8 cellular contexts compared by ENCODE assay signal in genomic region chr14:61355892-61356325, GRCh38. TPM values are rescaled to one million over a fixed set of nuclear protein-coding genes. Genes with fewer than 3 reads are reported as not detected.
DNase-seq lines count a peak whose midpoint lies in the region; ATAC-seq and TF ChIP-seq lines count a peak whose summit lies in the region.
"Had no signal": no experiment of that assay in that cellular context is flagged by ENCODE, and none has a peak within 500 bp of the region (broad histone marks: within the 10 kb centered on the region; RNA-seq: fewer than 3 reads in every experiment).

No MANE protein-coding gene starts in this region.

- H3K4me3 ChIP-seq in fibroblast of mammary gland (ENCODE audit: control insufficient read depth, low read depth, low read length) (no peak overlapping the region), parathyroid adenoma (ENCODE audit: low read depth, low read length) (no peak overlapping the region)

- intact Hi-C loops in activated CD4-positive, alpha-beta T cell treated with anti-CD3 and anti-CD28 coated beads for 36 hours (cut with DNase I, micrococcal nuclease): no loop called here

- no peaks in the 10 kb centered on the region for H3K9me3 Mint-ChIP-seq in activated CD4-positive, alpha-beta T cell treated with anti-CD3 and anti-CD28 coated beads for 36 hours (ENCODE audit: low read depth)

- no peaks in the 10 kb centered on the region for H3K27me3 Mint-ChIP-seq in activated CD4-positive, alpha-beta T cell treated with anti-CD3 and anti-CD28 coated beads for 36 hours

- H2AFZ ChIP-seq in parathyroid adenoma: peak overlapping the region; percentile 67

- POLR2A ChIA-PET in activated CD4-positive, alpha-beta T cell treated with anti-CD3 and anti-CD28 coated beads for 36 hours (lab: Charles Lee): no interaction called here

- peak overlapping the region; percentile 44 for H3K4me3 Mint-ChIP-seq in activated CD4-positive, alpha-beta T cell treated with anti-CD3 and anti-CD28 coated beads for 36 hours
- H3K4me3 Mint-ChIP-seq: nephron had no signal

- no peak for TF ChIP-seq CTCF in fibroblast of mammary gland (conservative IDR thresholded peaks at IDR 0.05; ENCODE audit: control insufficient read depth, insufficient read depth, low read depth, low read length)
- no peak for TF ChIP-seq CTCF in parathyroid adenoma (IDR thresholded peaks at IDR 0.05)

- peaks cover 4% of the 10 kb centered on the region for H3K4me1 ChIP-seq in parathyroid adenoma

- peak; percentile 76 for ATAC-seq in activated CD4-positive, alpha-beta T cell treated with anti-CD3 and anti-CD28 coated beads for 36 hours
- ATAC-seq in HG02588 (IDR thresholded peaks at IDR 0.05; ENCODE audit: unreplicated experiment): no peak

- H3K9me3 ChIP-seq in parathyroid adenoma (ENCODE audit: control insufficient read depth, low read length): no peaks in the 10 kb centered on the region

- H3K27ac Mint-ChIP-seq in activated CD4-positive, alpha-beta T cell treated with anti-CD3 and anti-CD28 coated beads for 36 hours: peak overlapping the region; percentile 81
- H3K27ac Mint-ChIP-seq: nephron had no signal

- H3K36me3 Mint-ChIP-seq in activated CD4-positive, alpha-beta T cell treated with anti-CD3 and anti-CD28 coated beads for 36 hours (ENCODE audit: low read depth): peaks cover 36% of the 10 kb centered on the region

- H3K9ac ChIP-seq in parathyroid adenoma: no peak overlapping the region

- H3K79me2 ChIP-seq in parathyroid adenoma: peaks cover 15% of the 10 kb centered on the region

- H3K36me3 ChIP-seq in parathyroid adenoma (ENCODE audit: control insufficient read depth, insufficient read depth, low read length): no peaks in the 10 kb centered on the region

- peaks cover 94% of the 10 kb centered on the region for H3K4me1 Mint-ChIP-seq in activated CD4-positive, alpha-beta T cell treated with anti-CD3 and anti-CD28 coated beads for 36 hours
- H3K4me1 Mint-ChIP-seq: nephron had no signal

- DNase-seq in HuH-7.5 (ENCODE audit: low spot score) (peak; percentile 14), fibroblast of mammary gland (ENCODE audit: low read depth) (peak; percentile 44), anterior cingulate cortex (lab: John Stamatoyannopoulos, UW) (no peak), NCI-H2227 treated with DMSO at 0.1 percent for 48 hours (lab: John Stamatoyannopoulos, UW) (no peak)
- DNase-seq in activated CD4-positive, alpha-beta T cell treated with anti-CD3 and anti-CD28 coated beads for 36 hours: peak; percentile 81

- H3K27me3 ChIP-seq in parathyroid adenoma (ENCODE audit: control insufficient read depth, insufficient read depth, low read length): no peaks in the 10 kb centered on the region

- H3K27ac ChIP-seq in parathyroid adenoma: peak overlapping the region; percentile 47

- CTCF ChIA-PET in activated CD4-positive, alpha-beta T cell treated with anti-CD3 and anti-CD28 coated beads for 36 hours (lab: Charles Lee): no interaction called here

- no peak overlapping the region for H3K4me2 ChIP-seq in parathyroid adenoma (ENCODE audit: low read length)

RNA-seq across cellular contexts. Expression of gene PRKCH, which starts 34.5 kb away (rescaled TPM):
- total RNA-seq in activated CD4-positive, alpha-beta T cell treated with anti-CD3 and anti-CD28 coated beads for 36 hours: 100 to 1,000 TPM; 109 to 145 TPM

Comparison
In these comparisons a context has a peak if more than half of its experiments do, and no peak if none do; other contexts are left out.
1. DNase-seq: peak in HuH-7.5 (single experiment), activated CD4-positive, alpha-beta T cell treated with anti-CD3 and anti-CD28 coated beads for 36 hours (single experiment) and fibroblast of mammary gland (single experiment); none in anterior cingulate cortex (0 of 58) and NCI-H2227 treated with DMSO at 0.1 percent for 48 hours (single experiment).